In the genomic region with DNA sequence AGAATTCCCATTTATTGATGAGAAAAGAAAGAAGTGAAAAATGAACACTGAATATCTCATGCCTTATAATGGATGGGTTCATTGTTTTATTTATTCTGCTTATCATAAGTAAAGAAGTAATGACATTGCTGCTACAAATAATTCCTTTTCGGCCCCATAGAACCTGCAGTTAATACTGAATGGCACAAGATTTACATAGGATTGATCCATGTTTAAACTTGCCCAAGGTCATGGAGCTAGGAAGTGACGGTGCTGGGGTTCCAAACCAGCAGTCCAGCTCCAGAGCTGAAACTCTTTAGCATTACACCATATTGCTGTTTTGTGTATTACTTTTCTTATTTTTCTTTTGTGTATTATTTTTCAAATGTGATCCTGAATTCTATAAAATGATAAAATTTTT, we compare ENCODE assay signal across 1 cellular context.
TF ChIP-seq lines count a peak whose summit lies in the region.

No MANE protein-coding gene starts in this region.

TF ChIP-seq in K562, 482 proteins besides CTCF, POLR2A, EP300 and RAD21 (continued from another document):
- TF ChIP-seq, protein P1, sequence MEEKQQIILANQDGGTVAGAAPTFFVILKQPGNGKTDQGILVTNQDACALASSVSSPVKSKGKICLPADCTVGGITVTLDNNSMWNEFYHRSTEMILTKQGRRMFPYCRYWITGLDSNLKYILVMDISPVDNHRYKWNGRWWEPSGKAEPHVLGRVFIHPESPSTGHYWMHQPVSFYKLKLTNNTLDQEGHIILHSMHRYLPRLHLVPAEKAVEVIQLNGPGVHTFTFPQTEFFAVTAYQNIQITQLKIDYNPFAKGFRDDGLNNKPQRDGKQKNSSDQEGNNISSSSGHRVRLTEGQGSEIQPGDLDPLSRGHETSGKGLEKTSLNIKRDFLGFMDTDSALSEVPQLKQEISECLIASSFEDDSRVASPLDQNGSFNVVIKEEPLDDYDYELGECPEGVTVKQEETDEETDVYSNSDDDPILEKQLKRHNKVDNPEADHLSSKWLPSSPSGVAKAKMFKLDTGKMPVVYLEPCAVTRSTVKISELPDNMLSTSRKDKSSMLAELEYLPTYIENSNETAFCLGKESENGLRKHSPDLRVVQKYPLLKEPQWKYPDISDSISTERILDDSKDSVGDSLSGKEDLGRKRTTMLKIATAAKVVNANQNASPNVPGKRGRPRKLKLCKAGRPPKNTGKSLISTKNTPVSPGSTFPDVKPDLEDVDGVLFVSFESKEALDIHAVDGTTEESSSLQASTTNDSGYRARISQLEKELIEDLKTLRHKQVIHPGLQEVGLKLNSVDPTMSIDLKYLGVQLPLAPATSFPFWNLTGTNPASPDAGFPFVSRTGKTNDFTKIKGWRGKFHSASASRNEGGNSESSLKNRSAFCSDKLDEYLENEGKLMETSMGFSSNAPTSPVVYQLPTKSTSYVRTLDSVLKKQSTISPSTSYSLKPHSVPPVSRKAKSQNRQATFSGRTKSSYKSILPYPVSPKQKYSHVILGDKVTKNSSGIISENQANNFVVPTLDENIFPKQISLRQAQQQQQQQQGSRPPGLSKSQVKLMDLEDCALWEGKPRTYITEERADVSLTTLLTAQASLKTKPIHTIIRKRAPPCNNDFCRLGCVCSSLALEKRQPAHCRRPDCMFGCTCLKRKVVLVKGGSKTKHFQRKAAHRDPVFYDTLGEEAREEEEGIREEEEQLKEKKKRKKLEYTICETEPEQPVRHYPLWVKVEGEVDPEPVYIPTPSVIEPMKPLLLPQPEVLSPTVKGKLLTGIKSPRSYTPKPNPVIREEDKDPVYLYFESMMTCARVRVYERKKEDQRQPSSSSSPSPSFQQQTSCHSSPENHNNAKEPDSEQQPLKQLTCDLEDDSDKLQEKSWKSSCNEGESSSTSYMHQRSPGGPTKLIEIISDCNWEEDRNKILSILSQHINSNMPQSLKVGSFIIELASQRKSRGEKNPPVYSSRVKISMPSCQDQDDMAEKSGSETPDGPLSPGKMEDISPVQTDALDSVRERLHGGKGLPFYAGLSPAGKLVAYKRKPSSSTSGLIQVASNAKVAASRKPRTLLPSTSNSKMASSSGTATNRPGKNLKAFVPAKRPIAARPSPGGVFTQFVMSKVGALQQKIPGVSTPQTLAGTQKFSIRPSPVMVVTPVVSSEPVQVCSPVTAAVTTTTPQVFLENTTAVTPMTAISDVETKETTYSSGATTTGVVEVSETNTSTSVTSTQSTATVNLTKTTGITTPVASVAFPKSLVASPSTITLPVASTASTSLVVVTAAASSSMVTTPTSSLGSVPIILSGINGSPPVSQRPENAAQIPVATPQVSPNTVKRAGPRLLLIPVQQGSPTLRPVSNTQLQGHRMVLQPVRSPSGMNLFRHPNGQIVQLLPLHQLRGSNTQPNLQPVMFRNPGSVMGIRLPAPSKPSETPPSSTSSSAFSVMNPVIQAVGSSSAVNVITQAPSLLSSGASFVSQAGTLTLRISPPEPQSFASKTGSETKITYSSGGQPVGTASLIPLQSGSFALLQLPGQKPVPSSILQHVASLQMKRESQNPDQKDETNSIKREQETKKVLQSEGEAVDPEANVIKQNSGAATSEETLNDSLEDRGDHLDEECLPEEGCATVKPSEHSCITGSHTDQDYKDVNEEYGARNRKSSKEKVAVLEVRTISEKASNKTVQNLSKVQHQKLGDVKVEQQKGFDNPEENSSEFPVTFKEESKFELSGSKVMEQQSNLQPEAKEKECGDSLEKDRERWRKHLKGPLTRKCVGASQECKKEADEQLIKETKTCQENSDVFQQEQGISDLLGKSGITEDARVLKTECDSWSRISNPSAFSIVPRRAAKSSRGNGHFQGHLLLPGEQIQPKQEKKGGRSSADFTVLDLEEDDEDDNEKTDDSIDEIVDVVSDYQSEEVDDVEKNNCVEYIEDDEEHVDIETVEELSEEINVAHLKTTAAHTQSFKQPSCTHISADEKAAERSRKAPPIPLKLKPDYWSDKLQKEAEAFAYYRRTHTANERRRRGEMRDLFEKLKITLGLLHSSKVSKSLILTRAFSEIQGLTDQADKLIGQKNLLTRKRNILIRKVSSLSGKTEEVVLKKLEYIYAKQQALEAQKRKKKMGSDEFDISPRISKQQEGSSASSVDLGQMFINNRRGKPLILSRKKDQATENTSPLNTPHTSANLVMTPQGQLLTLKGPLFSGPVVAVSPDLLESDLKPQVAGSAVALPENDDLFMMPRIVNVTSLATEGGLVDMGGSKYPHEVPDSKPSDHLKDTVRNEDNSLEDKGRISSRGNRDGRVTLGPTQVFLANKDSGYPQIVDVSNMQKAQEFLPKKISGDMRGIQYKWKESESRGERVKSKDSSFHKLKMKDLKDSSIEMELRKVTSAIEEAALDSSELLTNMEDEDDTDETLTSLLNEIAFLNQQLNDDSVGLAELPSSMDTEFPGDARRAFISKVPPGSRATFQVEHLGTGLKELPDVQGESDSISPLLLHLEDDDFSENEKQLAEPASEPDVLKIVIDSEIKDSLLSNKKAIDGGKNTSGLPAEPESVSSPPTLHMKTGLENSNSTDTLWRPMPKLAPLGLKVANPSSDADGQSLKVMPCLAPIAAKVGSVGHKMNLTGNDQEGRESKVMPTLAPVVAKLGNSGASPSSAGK (IDR thresholded peaks at IDR 0.05), result no peak
- TF ChIP-seq SMARCE1 (IDR thresholded peaks at IDR 0.05) (no peak), ZNF165 (CRISPR knock-in tag; IDR thresholded peaks at IDR 0.05; ENCODE audit: borderline replicate concordance) (no peak), ZNF354B (CRISPR knock-in tag; IDR thresholded peaks at IDR 0.05) (no peak), ZNF436 (CRISPR knock-in tag; IDR thresholded peaks at IDR 0.05) (no peak), JUN (IDR thresholded peaks at IDR 0.05; ENCODE audit: borderline replicate concordance, low read depth, low read length) (no peak), JUN (CRISPR knock-in tag; IDR thresholded peaks at IDR 0.05; ENCODE audit: borderline replicate concordance) (no peak), MTA2 (IDR thresholded peaks at IDR 0.05; ENCODE audit: low read depth) (no peak)
